ENCODE assay signal across 15 cellular contexts in genomic region chr4:165763640-165764039, GRCh38.
DNase-seq lines count a peak whose midpoint lies in the region; FAIRE-seq and TF ChIP-seq lines count a peak whose summit lies in the region.
"Had no signal": no experiment of that assay in that cellular context is flagged by ENCODE, and none has a peak within 500 bp of the region (broad histone marks: within the 10 kb centered on the region; RNA-seq: fewer than 3 reads in every experiment).

No MANE protein-coding gene starts in this region.

- no peak overlapping the region for H3K27ac ChIP-seq in esophagus squamous epithelium
- H3K27ac ChIP-seq: RWPE1, SJSA1 had no signal

- TF ChIP-seq CTCF in fibroblast of the aortic adventitia (IDR thresholded peaks at IDR 0.05; ENCODE audit: insufficient read depth, low read length) (no peak), esophagus squamous epithelium (IDR thresholded peaks at IDR 0.05) (no peak)

- DNase-seq in NCI-H446 (lab: John Stamatoyannopoulos, UW), result peak; percentile 7 to 45
- DNase-seq in RCC 7860 (ENCODE audit: low spot score), result peak; percentile 11
- peak; percentile 6 for DNase-seq in fibroblast of the aortic adventitia (ENCODE audit: low read depth)
- DNase-seq in pulmonary artery endothelial cell (ENCODE audit: low read depth, low spot score), result peak; percentile 20
- no peak for DNase-seq in esophagus squamous epithelium (lab: John Stamatoyannopoulos, UW)
- no peak for DNase-seq in NCI-H774 (lab: John Stamatoyannopoulos, UW)
- no peak for DNase-seq in NCI-H2227 (lab: John Stamatoyannopoulos, UW; ENCODE audit: unreplicated experiment)
- DNase-seq: CD4-positive, alpha-beta T cell; DMS79; NCI-H187; NCI-H345; NCI-H69; NK-92 treated with Interleukin-12 subunit alpha and Interleukin-12 subunit beta, amount 100 ng/mL, for 24 hours had no signal

- no peaks in the 10 kb centered on the region for H3K4me1 ChIP-seq in esophagus squamous epithelium
- H3K4me1 ChIP-seq: SJSA1 had no signal

- H3K27me3 ChIP-seq in esophagus squamous epithelium, result no peaks in the 10 kb centered on the region

- WGBS in esophagus squamous epithelium, 2 donors, result 37 to 39% methylated on average over 2 of the region's 2 CpGs

- no peak for TF ChIP-seq POLR2A in esophagus squamous epithelium (IDR thresholded peaks at IDR 0.05)

- intact Hi-C loops in esophagus squamous epithelium (cut with DNase I), result no loop called here

- H3K9me3 ChIP-seq in esophagus squamous epithelium, result no peaks in the 10 kb centered on the region
- H3K9me3 ChIP-seq: SJSA1 had no signal

- H3K4me3 ChIP-seq in fibroblast of the aortic adventitia (ENCODE audit: low read depth, low read length), result no peak overlapping the region
- H3K4me3 ChIP-seq in esophagus squamous epithelium, result no peak overlapping the region
- H3K4me3 ChIP-seq: SJSA1 had no signal

- FAIRE-seq in RCC 7860 (lab: Jason Lieb, UNC), result peak; percentile 71

- no peaks in the 10 kb centered on the region for H3K36me3 ChIP-seq in esophagus squamous epithelium
- H3K36me3 ChIP-seq: SJSA1 had no signal

Comparison
In these comparisons a context has a peak if more than half of its experiments do, and no peak if none do; other contexts are left out.
1. DNase-seq: peak in NCI-H446 (2 of 2), RCC 7860 (single experiment), fibroblast of the aortic adventitia (single experiment) and pulmonary artery endothelial cell (single experiment); none in esophagus squamous epithelium (single experiment), NCI-H774 (single experiment) and NCI-H2227 (single experiment).